Comparison of ENCODE assay signal across 12 cellular contexts in the genomic region with DNA sequence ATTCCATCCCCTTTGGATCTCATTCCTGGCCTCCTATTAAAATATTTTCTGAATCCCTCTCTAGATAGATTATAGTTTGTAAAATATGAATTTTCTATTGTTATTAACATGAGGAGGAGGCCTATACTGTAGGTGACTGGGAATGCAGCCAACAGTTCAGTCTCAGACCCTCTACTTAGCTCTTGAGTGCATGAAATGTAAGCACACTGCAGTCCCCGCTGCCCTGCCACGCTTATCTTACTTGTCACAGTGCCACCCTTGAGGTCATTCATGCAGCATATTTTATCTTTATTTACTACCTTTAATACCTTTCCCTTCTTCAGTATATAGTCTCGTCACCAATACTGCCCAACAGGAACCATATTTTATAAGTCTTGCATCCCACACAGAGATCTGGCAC.
"Had no signal": no experiment of that assay in that cellular context is flagged by ENCODE, and none has a peak within 500 bp of the region (broad histone marks: within the 10 kb centered on the region; RNA-seq: fewer than 3 reads in every experiment).

No MANE protein-coding gene starts in this region.

- H3K9me3 Mint-ChIP-seq: activated naive CD8-positive, alpha-beta T cell treated with anti-CD3 and anti-CD28 coated beads, Interleukin-2, amount 10 ng/mL, durations not matched to agents 7 days and 5 days had no signal

- H3K4me1 Mint-ChIP-seq: activated CD4-positive, alpha-beta T cell treated with anti-CD3 and anti-CD28 coated beads, Interleukin-2, amount 10 ng/mL, durations not matched to agents 7 days and 5 days had no signal

- H3K27me3 Mint-ChIP-seq: activated B cell treated with CpG ODN at 0.5 μM for 24 hours; activated CD4-positive, alpha-beta T cell treated with anti-CD3 and anti-CD28 coated beads, Interleukin-2, amount 10 ng/mL, durations not matched to agents 7 days and 5 days; activated naive CD8-positive, alpha-beta T cell treated with anti-CD3 and anti-CD28 coated beads, Interleukin-2, amount 10 ng/mL, durations not matched to agents 7 days and 5 days had no signal

- DNase-seq: activated B cell treated with CpG ODN at 0.5 μM for 24 hours; activated CD4-positive, alpha-beta T cell treated with anti-CD3 and anti-CD28 coated beads, Interleukin-2, amount 10 ng/mL, durations not matched to agents 7 days and 5 days; activated effector memory CD4-positive, alpha-beta T cell treated with Interleukin-2 at 50 U/mL for 16 hours; activated naive CD8-positive, alpha-beta T cell treated with anti-CD3 and anti-CD28 coated beads, Interleukin-2, amount 10 ng/mL, durations not matched to agents 7 days and 5 days; anterior cingulate cortex; mesenchymal stem cell; nephron progenitor cell; stimulated activated CD4-positive, alpha-beta T cell treated with anti-CD3 and anti-CD28 coated beads, Interleukin-4, amount 100 ng/mL, for 1 hour; stimulated activated CD8-positive, alpha-beta memory T cell treated with anti-CD3 and anti-CD28 coated beads, Interleukin-4, amount 100 ng/mL, for 48 hours; stimulated activated naive CD8-positive, alpha-beta T cell treated with anti-CD3 and anti-CD28 coated beads, Interleukin-15, Interleukin-2, amounts not matched to agents 100 U/mL and 50 U/mL, for 24 hours; T-helper 2 cell had no signal

- H3K4me3 Mint-ChIP-seq: activated B cell treated with CpG ODN at 0.5 μM for 24 hours; activated CD4-positive, alpha-beta T cell treated with anti-CD3 and anti-CD28 coated beads, Interleukin-2, amount 10 ng/mL, durations not matched to agents 7 days and 5 days; activated naive CD8-positive, alpha-beta T cell treated with anti-CD3 and anti-CD28 coated beads, Interleukin-2, amount 10 ng/mL, durations not matched to agents 7 days and 5 days; nephron progenitor cell had no signal

- ATAC-seq: esophagus mucosa; stimulated activated naive CD8-positive, alpha-beta T cell treated with anti-CD3 and anti-CD28 coated beads, Interleukin-15, Interleukin-2, amounts not matched to agents 100 U/mL and 50 U/mL, for 24 hours had no signal

- H3K27ac Mint-ChIP-seq: activated CD4-positive, alpha-beta T cell treated with anti-CD3 and anti-CD28 coated beads, Interleukin-2, amount 10 ng/mL, durations not matched to agents 7 days and 5 days; activated naive CD8-positive, alpha-beta T cell treated with anti-CD3 and anti-CD28 coated beads, Interleukin-2, amount 10 ng/mL, durations not matched to agents 7 days and 5 days; nephron progenitor cell had no signal
